In genomic region chr7:108263364-108263951, GRCh38 we compare ENCODE assay signal across 17 cellular contexts.
DNase-seq lines count a peak whose midpoint lies in the region; ATAC-seq, FAIRE-seq and TF ChIP-seq lines count a peak whose summit lies in the region.
"Had no signal": no experiment of that assay in that cellular context is flagged by ENCODE, and none has a peak within 500 bp of the region (broad histone marks: within the 10 kb centered on the region; RNA-seq: fewer than 3 reads in every experiment).

No MANE protein-coding gene starts in this region.

- H3K9me3 ChIP-seq in pancreas (no peaks in the 10 kb centered on the region), Karpas-422 (ENCODE audit: low read length) (no peaks in the 10 kb centered on the region)
- H3K9me3 ChIP-seq: gastroesophageal sphincter, neutrophil had no signal

- no peaks in the 10 kb centered on the region for H3K4me1 Mint-ChIP-seq in activated T-helper 17 cell treated with anti-CD3 and anti-CD28 coated beads, Interleukin-2, amount 50 U/mL, for 72 hours
- H3K4me1 Mint-ChIP-seq: stimulated activated naive B cell treated with anti-CD40 and anti-IgM and Interleukin-4, amounts not matched to agents 10 μg/mL and 1 μg/mL and 100 μg/mL, for 72 hours had no signal

- H2AFZ ChIP-seq in Karpas-422 (ENCODE audit: low read length): no peak overlapping the region

- no peaks in the 10 kb centered on the region for H3K36me3 Mint-ChIP-seq in activated T-helper 17 cell treated with anti-CD3 and anti-CD28 coated beads, Interleukin-2, amount 50 U/mL, for 72 hours (ENCODE audit: low read depth)

- H3K27ac ChIP-seq in pancreas: no peak overlapping the region
- H3K27ac ChIP-seq in Karpas-422 (ENCODE audit: low read length): no peak overlapping the region
- H3K27ac ChIP-seq: gastroesophageal sphincter, neutrophil had no signal

- no peak overlapping the region for H3K27ac Mint-ChIP-seq in activated T-helper 17 cell treated with anti-CD3 and anti-CD28 coated beads, Interleukin-2, amount 50 U/mL, for 72 hours
- H3K27ac Mint-ChIP-seq: activated naive CD8-positive, alpha-beta T cell treated with anti-CD3 and anti-CD28 coated beads, Interleukin-2, amount 50 U/mL, for 24 hours; stimulated activated naive B cell treated with anti-CD40 and anti-IgM and Interleukin-4, amounts not matched to agents 10 μg/mL and 1 μg/mL and 100 μg/mL, for 72 hours had no signal

- H3K4me3 ChIP-seq in pancreas (no peak overlapping the region), Karpas-422 (ENCODE audit: low read length) (no peak overlapping the region)
- H3K4me3 ChIP-seq: gastroesophageal sphincter had no signal

- H3K27me3 Mint-ChIP-seq in activated T-helper 17 cell treated with anti-CD3 and anti-CD28 coated beads, Interleukin-2, amount 50 U/mL, for 72 hours: peaks cover 11% of the 10 kb centered on the region
- H3K27me3 Mint-ChIP-seq: activated naive CD8-positive, alpha-beta T cell treated with anti-CD3 and anti-CD28 coated beads, Interleukin-2, amount 50 U/mL, for 24 hours had no signal

- 79 to 89% methylated on average over 3 of the region's 3 CpGs for WGBS in pancreas, 2 donors

- intact Hi-C loops in pancreas (cut with DNase I): no loop called here

- H3K79me2 ChIP-seq in Karpas-422 (ENCODE audit: low read length): no peaks in the 10 kb centered on the region

- peaks cover 5% of the 10 kb centered on the region for H3K9me3 Mint-ChIP-seq in activated T-helper 17 cell treated with anti-CD3 and anti-CD28 coated beads, Interleukin-2, amount 50 U/mL, for 72 hours

- H3K27me3 ChIP-seq in pancreas (no peaks in the 10 kb centered on the region), Karpas-422 (ENCODE audit: low read length) (no peaks in the 10 kb centered on the region)
- H3K27me3 ChIP-seq: gastroesophageal sphincter, neutrophil had no signal

- TF ChIP-seq CTCF in pancreas (IDR thresholded peaks at IDR 0.05): no peak

- peak; percentile 99 for DNase-seq in NCI-H1092 treated with DMSO at 0.1 percent for 48 hours (lab: John Stamatoyannopoulos, UW)
- peak; percentile 88 for DNase-seq in NCI-H69 (lab: John Stamatoyannopoulos, UW)
- no peak for DNase-seq in pancreas
- no peak for DNase-seq in Karpas-422
- DNase-seq: activated naive CD8-positive, alpha-beta T cell treated with anti-CD3 and anti-CD28 coated beads, Interleukin-2, amount 50 U/mL, for 24 hours; Calu3; dermis blood vessel endothelial cell; KG1; left cardiac atrium; PC-3; stimulated activated naive B cell treated with anti-CD40 and anti-IgM and Interleukin-4, amounts not matched to agents 10 μg/mL and 1 μg/mL and 100 μg/mL, for 72 hours had no signal

- H4K20me1 ChIP-seq in Karpas-422 (ENCODE audit: insufficient read depth, low read depth, low read length): no peaks in the 10 kb centered on the region

- no peak overlapping the region for H3K4me3 Mint-ChIP-seq in activated T-helper 17 cell treated with anti-CD3 and anti-CD28 coated beads, Interleukin-2, amount 50 U/mL, for 72 hours
- H3K4me3 Mint-ChIP-seq: activated naive CD8-positive, alpha-beta T cell treated with anti-CD3 and anti-CD28 coated beads, Interleukin-2, amount 50 U/mL, for 24 hours; stimulated activated naive B cell treated with anti-CD40 and anti-IgM and Interleukin-4, amounts not matched to agents 10 μg/mL and 1 μg/mL and 100 μg/mL, for 72 hours had no signal

- ATAC-seq in GM19463 (IDR thresholded peaks at IDR 0.05; ENCODE audit: unreplicated experiment) (peak; percentile 83), pancreas (peak in 3 of 4 donors; percentile 42 to 72 (median 68)), HG03045 (IDR thresholded peaks at IDR 0.05; ENCODE audit: unreplicated experiment) (no peak)
- ATAC-seq in activated T-helper 17 cell treated with anti-CD3 and anti-CD28 coated beads, Interleukin-2, amount 50 U/mL, for 72 hours (replicated peaks): no peak
- ATAC-seq: activated naive CD8-positive, alpha-beta T cell treated with anti-CD3 and anti-CD28 coated beads, Interleukin-2, amount 50 U/mL, for 24 hours; gastroesophageal sphincter; left cardiac atrium; PC-3 had no signal

- H3K36me3 ChIP-seq in pancreas (no peaks in the 10 kb centered on the region), Karpas-422 (ENCODE audit: insufficient read depth, low read length) (no peaks in the 10 kb centered on the region)
- H3K36me3 ChIP-seq: gastroesophageal sphincter, neutrophil had no signal

- no peak for FAIRE-seq in pancreas (lab: Jason Lieb, UNC)
- FAIRE-seq: TTC549 had no signal

- H3K4me2 ChIP-seq in Karpas-422 (ENCODE audit: low read depth, low read length, poor library complexity, severe bottlenecking): no peak overlapping the region

- no peak overlapping the region for H3K9ac ChIP-seq in Karpas-422 (ENCODE audit: low read length)

- no peaks in the 10 kb centered on the region for H3K9me2 ChIP-seq in Karpas-422 (replicated peaks; ENCODE audit: insufficient read depth, low read length)

- H3K4me1 ChIP-seq in pancreas (peaks cover 0 to 4% (median 0%) of the 10 kb centered on the region in 3 donors), Karpas-422 (ENCODE audit: low read length) (no peaks in the 10 kb centered on the region)
- H3K4me1 ChIP-seq: gastroesophageal sphincter had no signal

Comparison
In these comparisons a context has a peak if more than half of its experiments do, and no peak if none do; other contexts are left out.
1. ATAC-seq: peak in GM19463 (single experiment) and pancreas (3 of 4); none in activated T-helper 17 cell treated with anti-CD3 and anti-CD28 coated beads, Interleukin-2, amount 50 U/mL, for 72 hours (single experiment) and HG03045 (single experiment).
2. DNase-seq: peak in NCI-H1092 treated with DMSO at 0.1 percent for 48 hours (single experiment) and NCI-H69 (single experiment); none in pancreas (0 of 6) and Karpas-422 (single experiment).